In the genomic region with DNA sequence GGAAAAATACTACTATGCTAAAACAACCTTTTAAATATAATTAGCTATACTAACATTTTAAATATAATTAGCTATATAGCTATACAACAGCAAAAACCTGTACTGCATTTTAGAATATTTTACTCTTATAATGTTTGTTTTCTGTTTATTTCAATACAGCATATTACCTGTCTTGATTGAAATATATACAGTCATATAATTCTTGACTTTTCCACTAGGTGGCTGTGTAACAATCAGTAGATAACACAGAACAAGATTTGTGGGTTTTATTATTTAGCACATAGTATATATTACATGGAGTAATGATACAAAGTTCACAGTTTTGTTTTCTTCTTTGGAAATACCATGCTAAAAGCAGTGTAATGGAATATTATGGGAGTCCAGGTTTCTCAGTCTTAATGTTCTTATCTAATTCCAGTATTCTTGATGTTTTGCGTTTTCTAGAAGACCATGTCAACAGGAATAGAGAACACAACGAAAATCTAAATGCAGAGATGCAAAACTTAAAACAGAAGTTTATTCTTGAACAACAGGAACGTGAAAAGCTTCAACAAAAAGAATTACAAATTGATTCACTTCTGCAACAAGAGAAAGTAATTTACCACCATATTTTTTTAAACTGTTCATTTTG, we compare ENCODE assay signal across 8 cellular contexts. TPM values are rescaled to one million over a fixed set of nuclear protein-coding genes. Genes with fewer than 3 reads are reported as not detected.
A peak's percentile ranks its signal among the peaks of the same experiment; 100 is the strongest.
DNase-seq lines count a peak whose midpoint lies in the region; ATAC-seq, FAIRE-seq and TF ChIP-seq lines count a peak whose summit lies in the region.

No MANE protein-coding gene starts in this region.

- H3K4me2 ChIP-seq in neural progenitor cell, result no peak overlapping the region

- TF ChIP-seq CTCF in brain microvascular endothelial cell (IDR thresholded peaks at IDR 0.05; ENCODE audit: low read depth, low read length, missing control alignments) (peak; percentile 15), neural progenitor cell (IDR thresholded peaks at IDR 0.05) (peak; percentile 28), ovary (IDR thresholded peaks at IDR 0.05) (no peak)

- in situ Hi-C loops in brain microvascular endothelial cell (cut with HindIII; ENCODE audit: low pct_ligation_motif_present, low sequenced_read_pairs), result no loop called here

- H3K9me3 ChIP-seq in neural progenitor cell (ENCODE audit: low read depth) (no peaks in the 10 kb centered on the region), ovary (no peaks in the 10 kb centered on the region)

- no peak overlapping the region for H3K4me3 Mint-ChIP-seq in neural progenitor cell

- WGBS in ovary, 3 donors, result 92 to 95% (median 93%) methylated on average over 3 of the region's 3 CpGs

- H3K79me2 ChIP-seq in neural progenitor cell (ENCODE audit: low read depth), result no peaks in the 10 kb centered on the region

- H3K4me3 ChIP-seq in brain microvascular endothelial cell (ENCODE audit: low read depth, low read length) (no peak overlapping the region), neural progenitor cell (no peak overlapping the region), ovary (no peak overlapping the region)

- intact Hi-C loops in ovary (cut with DNase I), result no loop called here

- H3K27ac Mint-ChIP-seq in neural progenitor cell, result no peak overlapping the region

- peaks cover 3% of the 10 kb centered on the region for H3F3A ChIP-seq in neural progenitor cell (ENCODE audit: low read depth)

- H3K27me3 ChIP-seq in brain microvascular endothelial cell (replicated peaks) (no peaks in the 10 kb centered on the region), neural progenitor cell (no peaks in the 10 kb centered on the region), ovary (no peaks in the 10 kb centered on the region)

- no peak for FAIRE-seq in GM12891 (lab: Jason Lieb, UNC)

- H3K36me3 Mint-ChIP-seq in neural progenitor cell, result peaks cover 31% of the 10 kb centered on the region

- no peak overlapping the region for H2AFZ ChIP-seq in neural progenitor cell (replicated peaks)

- TF ChIP-seq EP300 in ovary (IDR thresholded peaks at IDR 0.05), result no peak

- H3K4me1 ChIP-seq in neural progenitor cell, result no peaks in the 10 kb centered on the region
- H3K4me1 ChIP-seq in ovary (ENCODE audit: insufficient read depth), result no peaks in the 10 kb centered on the region

- TF ChIP-seq POLR2A in GM12891 (IDR thresholded peaks at IDR 0.05; ENCODE audit: low read depth, low read length) (no peak), ovary (IDR thresholded peaks at IDR 0.05) (no peak)

- no peaks in the 10 kb centered on the region for H3K4me1 Mint-ChIP-seq in neural progenitor cell

- no peaks in the 10 kb centered on the region for H3K9me3 Mint-ChIP-seq in neural progenitor cell

- H3K9ac ChIP-seq in neural progenitor cell, result no peak overlapping the region

- H3K27ac ChIP-seq in brain microvascular endothelial cell (no peak overlapping the region), neural progenitor cell (no peak overlapping the region), ovary (no peak overlapping the region)

- H3K36me3 ChIP-seq in brain microvascular endothelial cell (replicated peaks) (no peaks in the 10 kb centered on the region), neural progenitor cell (peaks cover 33% of the 10 kb centered on the region), ovary (no peaks in the 10 kb centered on the region)

- ATAC-seq in GM18517 (IDR thresholded peaks at IDR 0.05; ENCODE audit: unreplicated experiment) (peak; percentile 77), HG03139 (IDR thresholded peaks at IDR 0.05; ENCODE audit: unreplicated experiment) (peak; percentile 83), GM19467 (IDR thresholded peaks at IDR 0.05; ENCODE audit: unreplicated experiment) (no peak)

- H4K20me1 ChIP-seq in neural progenitor cell (ENCODE audit: low read depth), result no peaks in the 10 kb centered on the region

- no peak for DNase-seq in brain microvascular endothelial cell
- DNase-seq in neural progenitor cell (ENCODE audit: low spot score), result no peak
- no peak for DNase-seq in GM12891 (ENCODE audit: insufficient read length, low spot score)
- DNase-seq in activated CD4-positive, alpha-beta T cell treated with anti-CD3 and anti-CD28 coated beads, Interleukin-2, amount 50 U/mL, for 4 hours, result no peak
- no peak for DNase-seq in ovary

- H3K27me3 Mint-ChIP-seq in neural progenitor cell (ENCODE audit: insufficient read depth, low read depth), result no peaks in the 10 kb centered on the region

TF ChIP-seq in GM12891, 5 proteins besides CTCF, POLR2A, EP300 and RAD21:
- TF ChIP-seq PAX5 (IDR thresholded peaks at IDR 0.05; ENCODE audit: insufficient read depth, low read length, severe bottlenecking) (no peak), TAF1 (IDR thresholded peaks at IDR 0.05; ENCODE audit: low read depth, low read length) (no peak), POU2F2 (IDR thresholded peaks at IDR 0.05; ENCODE audit: low read depth, low read length) (no peak), POLR2AphosphoS5 (IDR thresholded peaks at IDR 0.05; ENCODE audit: low read depth, low read length) (no peak), SPI1 (IDR thresholded peaks at IDR 0.05; ENCODE audit: low read depth, low read length) (no peak)

RNA-seq across cellular contexts. Expression of a gene that starts 13.3 kb away (rescaled TPM):
- total RNA-seq in neural progenitor cell (ENCODE audit: low replicate concordance), result 144 and 225 TPM in 2 replicates
- 31.1 TPM for polyA plus RNA-seq in GM12891 (2012; ENCODE audit: low read depth, missing spikeins)
- total RNA-seq in ovary, result 1 to 10 TPM in 1 of 7 donors, under 1 TPM in 5, not detected in 1; 0.10 to 1.4 (median 0.27) TPM
- polyA plus RNA-seq in ovary, result under 1 TPM; 0.23 to 0.77 TPM

RNA-seq across cellular contexts. Expression of a gene that starts 13.8 kb away (rescaled TPM):
- total RNA-seq in neural progenitor cell (ENCODE audit: low replicate concordance) (30.0 and 68.2 TPM in 2 replicates), ovary (10 to 100 TPM in 6 of 7 donors, 1 to 10 TPM in 1; 6.8 to 26.0 (median 19.6) TPM)
- 22.6 TPM for polyA plus RNA-seq in GM12891 (2012; ENCODE audit: low read depth, missing spikeins)
- 1 to 10 TPM; 8.4 to 9.5 TPM for polyA plus RNA-seq in ovary

RNA-seq across cellular contexts. Expression of a gene that starts 31.7 kb away (rescaled TPM):
- total RNA-seq in neural progenitor cell (ENCODE audit: low replicate concordance) (44.7 and 69.0 TPM in 2 replicates), ovary (10 to 100 TPM; 46.6 to 67.8 (median 54.0) TPM)
- polyA plus RNA-seq in GM12891 (2012; ENCODE audit: low read depth, missing spikeins), result 48.8 TPM
- polyA plus RNA-seq in ovary, result 10 to 100 TPM; 81.6 to 83.0 TPM

RNA-seq across cellular contexts. Expression of a gene that starts 36.3 kb away (rescaled TPM):
- total RNA-seq in neural progenitor cell (ENCODE audit: low replicate concordance) (593 and 933 TPM in 2 replicates), ovary (100 to 1,000 TPM; 155 to 250 (median 211) TPM)
- 143 TPM for polyA plus RNA-seq in GM12891 (2012; ENCODE audit: low read depth, missing spikeins)
- polyA plus RNA-seq in ovary, result 100 to 1,000 TPM; 158 to 168 TPM

Comparison
In these comparisons a context has a peak if more than half of its experiments do, and no peak if none do; other contexts are left out.
1. CTCF ChIP-seq: peak in brain microvascular endothelial cell (single experiment) and neural progenitor cell (single experiment); none in ovary (0 of 3).
2. RNA of a gene that starts 13.3 kb away (total RNA-seq): 144 to 225 TPM in neural progenitor cell; 0.10 to 1.4 TPM in ovary; every median in the first group is over 10 times any median in the second.